In the genomic region with DNA sequence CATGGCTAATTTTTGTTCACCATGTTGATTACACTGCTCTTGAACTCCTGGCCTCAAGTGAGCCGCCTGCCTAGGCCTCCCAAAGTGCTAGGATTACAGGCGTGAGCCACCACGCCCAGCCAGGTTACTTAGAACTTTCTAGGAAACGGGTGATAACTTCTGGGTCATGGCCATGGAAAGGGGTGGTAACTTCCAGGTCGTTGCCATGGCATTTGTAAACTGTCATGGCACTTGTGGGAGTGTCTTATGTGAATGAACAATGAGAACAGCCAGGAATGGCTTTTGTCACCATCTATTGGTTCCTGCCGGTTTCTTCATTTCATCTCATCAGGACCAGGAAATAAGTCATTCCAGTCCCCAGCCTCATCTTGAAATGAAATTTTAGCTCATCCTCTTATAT, we compare ENCODE assay signal across 22 cellular contexts.
"Had no signal": no experiment of that assay in that cellular context is flagged by ENCODE, and none has a peak within 500 bp of the region (broad histone marks: within the 10 kb centered on the region; RNA-seq: fewer than 3 reads in every experiment).

No MANE protein-coding gene starts in this region.

- H3K36me3 ChIP-seq: breast epithelium, Peyer's patch, SJCRH30 had no signal

- H3K27ac ChIP-seq: breast epithelium, Peyer's patch, RWPE1, SJCRH30 had no signal

- H3K27me3 ChIP-seq: breast epithelium, Peyer's patch, SJCRH30 had no signal

- H3K4me1 ChIP-seq: breast epithelium, Peyer's patch, SJCRH30 had no signal

- H3K9me3 ChIP-seq: breast epithelium, Peyer's patch, SJCRH30 had no signal

- H3K4me3 ChIP-seq: breast epithelium, Peyer's patch, SJCRH30 had no signal

- DNase-seq: activated CD4-positive, alpha-beta T cell treated with anti-CD3 and anti-CD28 coated beads for 48 hours; activated CD4-positive, alpha-beta T cell treated with anti-CD3 and anti-CD28 coated beads, Interleukin-2, amount 50 U/mL, for 4 hours; activated CD4-positive, CD25-positive, alpha-beta regulatory T cell treated with anti-CD3 and anti-CD28 coated beads, Interleukin-2, amount 50 U/mL, for 72 hours; activated CD8-positive, alpha-beta memory T cell treated with anti-CD3 and anti-CD28 coated beads, Interleukin-2, amount 10 ng/mL, durations not matched to agents 7 days and 5 days; activated effector memory CD4-positive, alpha-beta T cell treated with Interleukin-2 at 50 U/mL for 16 hours; activated naive CD4-positive, alpha-beta T cell; activated T-cell treated with anti-CD3 and anti-CD28 coated beads, Interleukin-2, amount 50 U/mL, for 24 hours; aorta; caudate nucleus; Kasumi-1; NCI-H1048; NCI-H1417; NCI-H1930; NCI-H2171 treated with DMSO at 0.1 percent for 48 hours; NCI-H226; NCI-H526; NCI-H774; Peyer's patch; Right ventricle myocardium superior; SJCRH30 had no signal

- ATAC-seq: activated CD8-positive, alpha-beta memory T cell treated with anti-CD3 and anti-CD28 coated beads, Interleukin-2, amount 10 ng/mL, durations not matched to agents 7 days and 5 days had no signal
